In genomic region chr19:58543826-58544590, GRCh38 we compare ENCODE assay signal across 1 cellular context.
A peak's percentile ranks its signal among the peaks of the same experiment; 100 is the strongest.
TF ChIP-seq lines count a peak whose summit lies in the region.

Gene TRIM28 (plus strand): TSS chr19:58544064. CDS start chr19:58544758, 694 bp downstream.

TF ChIP-seq in HepG2, 621 proteins besides CTCF, POLR2A, EP300 and RAD21 (continued from another document and continues in another):
- TF ChIP-seq, protein P1, sequence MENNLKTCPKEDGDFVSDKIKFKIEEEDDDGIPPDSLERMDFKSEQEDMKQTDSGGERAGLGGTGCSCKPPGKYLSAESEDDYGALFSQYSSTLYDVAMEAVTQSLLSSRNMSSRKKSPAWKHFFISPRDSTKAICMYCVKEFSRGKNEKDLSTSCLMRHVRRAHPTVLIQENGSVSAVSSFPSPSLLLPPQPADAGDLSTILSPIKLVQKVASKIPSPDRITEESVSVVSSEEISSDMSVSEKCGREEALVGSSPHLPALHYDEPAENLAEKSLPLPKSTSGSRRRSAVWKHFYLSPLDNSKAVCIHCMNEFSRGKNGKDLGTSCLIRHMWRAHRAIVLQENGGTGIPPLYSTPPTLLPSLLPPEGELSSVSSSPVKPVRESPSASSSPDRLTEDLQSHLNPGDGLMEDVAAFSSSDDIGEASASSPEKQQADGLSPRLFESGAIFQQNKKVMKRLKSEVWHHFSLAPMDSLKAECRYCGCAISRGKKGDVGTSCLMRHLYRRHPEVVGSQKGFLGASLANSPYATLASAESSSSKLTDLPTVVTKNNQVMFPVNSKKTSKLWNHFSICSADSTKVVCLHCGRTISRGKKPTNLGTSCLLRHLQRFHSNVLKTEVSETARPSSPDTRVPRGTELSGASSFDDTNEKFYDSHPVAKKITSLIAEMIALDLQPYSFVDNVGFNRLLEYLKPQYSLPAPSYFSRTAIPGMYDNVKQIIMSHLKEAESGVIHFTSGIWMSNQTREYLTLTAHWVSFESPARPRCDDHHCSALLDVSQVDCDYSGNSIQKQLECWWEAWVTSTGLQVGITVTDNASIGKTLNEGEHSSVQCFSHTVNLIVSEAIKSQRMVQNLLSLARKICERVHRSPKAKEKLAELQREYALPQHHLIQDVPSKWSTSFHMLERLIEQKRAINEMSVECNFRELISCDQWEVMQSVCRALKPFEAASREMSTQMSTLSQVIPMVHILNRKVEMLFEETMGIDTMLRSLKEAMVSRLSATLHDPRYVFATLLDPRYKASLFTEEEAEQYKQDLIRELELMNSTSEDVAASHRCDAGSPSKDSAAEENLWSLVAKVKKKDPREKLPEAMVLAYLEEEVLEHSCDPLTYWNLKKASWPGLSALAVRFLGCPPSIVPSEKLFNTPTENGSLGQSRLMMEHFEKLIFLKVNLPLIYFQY (CRISPR knock-in tag; IDR thresholded peaks at IDR 0.05; ENCODE audit: borderline replicate concordance), result peak; percentile 54; the same call in 1 of the 2 replicates
- TF ChIP-seq MIER3 (CRISPR knock-in tag; IDR thresholded peaks at IDR 0.05; ENCODE audit: borderline replicate concordance), result no peak
- TF ChIP-seq NR2C2 (CRISPR knock-in tag; IDR thresholded peaks at IDR 0.05; ENCODE audit: borderline replicate concordance), result peak; percentile 64
- no peak for TF ChIP-seq FOXM1 (CRISPR knock-in tag; IDR thresholded peaks at IDR 0.05)
- TF ChIP-seq ELF4 (CRISPR knock-in tag; IDR thresholded peaks at IDR 0.05; ENCODE audit: borderline replicate concordance), result no peak
- no peak; the same call in 1 of the 2 replicates for TF ChIP-seq ZNF235 (CRISPR knock-in tag; IDR thresholded peaks at IDR 0.05; ENCODE audit: borderline replicate concordance)
- no peak for TF ChIP-seq NR3C1 (CRISPR knock-in tag; IDR thresholded peaks at IDR 0.05)
- TF ChIP-seq TP53 (CRISPR knock-in tag; conservative IDR thresholded peaks at IDR 0.05), result no peak
- TF ChIP-seq MBD4 (IDR thresholded peaks at IDR 0.05; ENCODE audit: borderline replicate concordance, low read length), result no peak
- TF ChIP-seq ZNF263 (CRISPR knock-in tag; IDR thresholded peaks at IDR 0.05), result peak; percentile 53
- TF ChIP-seq DNMT1 (CRISPR knock-in tag; IDR thresholded peaks at IDR 0.05), result no peak
- TF ChIP-seq GFI1 (CRISPR knock-in tag; IDR thresholded peaks at IDR 0.05; ENCODE audit: borderline replicate concordance), result no peak; the same call in 1 of the 2 replicates
- TF ChIP-seq, protein P2, sequence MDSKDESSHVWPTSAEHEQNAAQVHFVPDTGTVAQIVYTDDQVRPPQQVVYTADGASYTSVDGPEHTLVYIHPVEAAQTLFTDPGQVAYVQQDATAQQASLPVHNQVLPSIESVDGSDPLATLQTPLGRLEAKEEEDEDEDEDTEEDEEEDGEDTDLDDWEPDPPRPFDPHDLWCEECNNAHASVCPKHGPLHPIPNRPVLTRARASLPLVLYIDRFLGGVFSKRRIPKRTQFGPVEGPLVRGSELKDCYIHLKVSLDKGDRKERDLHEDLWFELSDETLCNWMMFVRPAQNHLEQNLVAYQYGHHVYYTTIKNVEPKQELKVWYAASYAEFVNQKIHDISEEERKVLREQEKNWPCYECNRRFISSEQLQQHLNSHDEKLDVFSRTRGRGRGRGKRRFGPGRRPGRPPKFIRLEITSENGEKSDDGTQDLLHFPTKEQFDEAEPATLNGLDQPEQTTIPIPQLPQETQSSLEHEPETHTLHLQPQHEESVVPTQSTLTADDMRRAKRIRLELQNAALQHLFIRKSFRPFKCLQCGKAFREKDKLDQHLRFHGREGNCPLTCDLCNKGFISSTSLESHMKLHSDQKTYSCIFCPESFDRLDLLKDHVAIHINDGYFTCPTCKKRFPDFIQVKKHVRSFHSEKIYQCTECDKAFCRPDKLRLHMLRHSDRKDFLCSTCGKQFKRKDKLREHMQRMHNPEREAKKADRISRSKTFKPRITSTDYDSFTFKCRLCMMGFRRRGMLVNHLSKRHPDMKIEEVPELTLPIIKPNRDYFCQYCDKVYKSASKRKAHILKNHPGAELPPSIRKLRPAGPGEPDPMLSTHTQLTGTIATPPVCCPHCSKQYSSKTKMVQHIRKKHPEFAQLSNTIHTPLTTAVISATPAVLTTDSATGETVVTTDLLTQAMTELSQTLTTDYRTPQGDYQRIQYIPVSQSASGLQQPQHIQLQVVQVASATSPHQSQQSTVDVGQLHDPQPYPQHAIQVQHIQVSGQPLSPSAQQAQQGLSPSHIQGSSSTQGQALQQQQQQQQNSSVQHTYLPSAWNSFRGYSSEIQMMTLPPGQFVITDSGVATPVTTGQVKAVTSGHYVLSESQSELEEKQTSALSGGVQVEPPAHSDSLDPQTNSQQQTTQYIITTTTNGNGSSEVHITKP (CRISPR knock-in tag; IDR thresholded peaks at IDR 0.05; ENCODE audit: low read depth), result peak; percentile 54; the same call in 1 of the 2 replicates
- no peak for TF ChIP-seq ZNF562 (CRISPR knock-in tag; IDR thresholded peaks at IDR 0.05; ENCODE audit: borderline replicate concordance)
- TF ChIP-seq SNAPC2 (CRISPR knock-in tag; IDR thresholded peaks at IDR 0.05), result no peak
- TF ChIP-seq ZNF264 (CRISPR knock-in tag; IDR thresholded peaks at IDR 0.05), result no peak
- peak; percentile 61; the same call in 1 of the 2 replicates for TF ChIP-seq ZNF614 (CRISPR knock-in tag; IDR thresholded peaks at IDR 0.05; ENCODE audit: borderline replicate concordance)
- no peak; the same call in 1 of the 2 replicates for TF ChIP-seq GMEB2 (CRISPR knock-in tag; IDR thresholded peaks at IDR 0.05; ENCODE audit: low read depth)
- no peak for TF ChIP-seq CHCHD3 (CRISPR knock-in tag; IDR thresholded peaks at IDR 0.05)
- TF ChIP-seq SRSF9 (IDR thresholded peaks at IDR 0.05; ENCODE audit: borderline replicate concordance, insufficient read depth, low read depth, low read length, poor library complexity, severe bottlenecking), result no peak
- TF ChIP-seq ZNF160 (CRISPR knock-in tag; IDR thresholded peaks at IDR 0.05), result peak; percentile 57; the same call in 1 of the 2 replicates
- peak; percentile 48 for TF ChIP-seq HOXA5 (CRISPR knock-in tag; IDR thresholded peaks at IDR 0.05)
- TF ChIP-seq ZNF576 (CRISPR knock-in tag; IDR thresholded peaks at IDR 0.05), result no peak
- no peak for TF ChIP-seq ZNF598 (CRISPR knock-in tag; IDR thresholded peaks at IDR 0.05; ENCODE audit: borderline replicate concordance)
- TF ChIP-seq ZSCAN21 (CRISPR knock-in tag; IDR thresholded peaks at IDR 0.05; ENCODE audit: borderline replicate concordance), result peak; percentile 62; the same call in 1 of the 2 replicates
- TF ChIP-seq TEAD2 (CRISPR knock-in tag; IDR thresholded peaks at IDR 0.05), result no peak; the same call in 1 of the 2 replicates
- no peak for TF ChIP-seq EHMT2 (IDR thresholded peaks at IDR 0.05; ENCODE audit: borderline replicate concordance, low read depth, low read length)
- TF ChIP-seq ZNF569 (CRISPR knock-in tag; IDR thresholded peaks at IDR 0.05; ENCODE audit: borderline replicate concordance), result no peak
- no peak for TF ChIP-seq NFE2 (CRISPR knock-in tag; IDR thresholded peaks at IDR 0.05)
- TF ChIP-seq ZNF260 (CRISPR knock-in tag; IDR thresholded peaks at IDR 0.05; ENCODE audit: borderline replicate concordance, low read depth), result no peak
- TF ChIP-seq ETV6 (CRISPR knock-in tag; conservative IDR thresholded peaks at IDR 0.05), result no peak; the same call in 1 of the 2 replicates
- TF ChIP-seq ZNF883 (CRISPR knock-in tag; IDR thresholded peaks at IDR 0.05; ENCODE audit: not compliant biosample characterization), result no peak
- TF ChIP-seq SIX4 (CRISPR knock-in tag; IDR thresholded peaks at IDR 0.05), result no peak
- TF ChIP-seq, protein P3, sequence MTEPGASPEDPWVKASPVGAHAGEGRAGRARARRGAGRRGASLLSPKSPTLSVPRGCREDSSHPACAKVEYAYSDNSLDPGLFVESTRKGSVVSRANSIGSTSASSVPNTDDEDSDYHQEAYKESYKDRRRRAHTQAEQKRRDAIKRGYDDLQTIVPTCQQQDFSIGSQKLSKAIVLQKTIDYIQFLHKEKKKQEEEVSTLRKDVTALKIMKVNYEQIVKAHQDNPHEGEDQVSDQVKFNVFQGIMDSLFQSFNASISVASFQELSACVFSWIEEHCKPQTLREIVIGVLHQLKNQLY (CRISPR knock-in tag; IDR thresholded peaks at IDR 0.05), result no peak
- TF ChIP-seq YEATS2 (CRISPR knock-in tag; IDR thresholded peaks at IDR 0.05; ENCODE audit: borderline replicate concordance), result peak; percentile 81; the same call in 1 of the 2 replicates
- no peak for TF ChIP-seq ZNF713 (CRISPR knock-in tag; IDR thresholded peaks at IDR 0.05)
- peak; percentile 69; the same call in 1 of the 2 replicates for TF ChIP-seq GATA4 (IDR thresholded peaks at IDR 0.05; ENCODE audit: borderline replicate concordance, low read depth)
- TF ChIP-seq, protein P4, sequence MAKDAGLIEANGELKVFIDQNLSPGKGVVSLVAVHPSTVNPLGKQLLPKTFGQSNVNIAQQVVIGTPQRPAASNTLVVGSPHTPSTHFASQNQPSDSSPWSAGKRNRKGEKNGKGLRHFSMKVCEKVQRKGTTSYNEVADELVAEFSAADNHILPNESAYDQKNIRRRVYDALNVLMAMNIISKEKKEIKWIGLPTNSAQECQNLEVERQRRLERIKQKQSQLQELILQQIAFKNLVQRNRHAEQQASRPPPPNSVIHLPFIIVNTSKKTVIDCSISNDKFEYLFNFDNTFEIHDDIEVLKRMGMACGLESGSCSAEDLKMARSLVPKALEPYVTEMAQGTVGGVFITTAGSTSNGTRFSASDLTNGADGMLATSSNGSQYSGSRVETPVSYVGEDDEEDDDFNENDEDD (CRISPR knock-in tag; IDR thresholded peaks at IDR 0.05; ENCODE audit: borderline replicate concordance), result peak; percentile 56; the same call in 1 of the 2 replicates
- no peak for TF ChIP-seq ZBTB34 (CRISPR knock-in tag; IDR thresholded peaks at IDR 0.05)
- TF ChIP-seq CBX5 (CRISPR knock-in tag; IDR thresholded peaks at IDR 0.05; ENCODE audit: borderline replicate concordance), result no peak; the same call in 1 of the 2 replicates
- 0 out of 2 replicates have a peak, but pooled peaks have one; percentile 22 for TF ChIP-seq TFAP4 (IDR thresholded peaks at IDR 0.05; ENCODE audit: borderline replicate concordance, low read depth)
- TF ChIP-seq ZNF337 (CRISPR knock-in tag; IDR thresholded peaks at IDR 0.05; ENCODE audit: borderline replicate concordance, low read depth), result no peak
- TF ChIP-seq TGIF2 (CRISPR knock-in tag; IDR thresholded peaks at IDR 0.05), result no peak
- TF ChIP-seq RBFOX2 (IDR thresholded peaks at IDR 0.05; ENCODE audit: low read depth, low read length), result peak; percentile 99
- no peak for TF ChIP-seq ZNF577 (CRISPR knock-in tag; IDR thresholded peaks at IDR 0.05; ENCODE audit: borderline replicate concordance, low read depth)
- TF ChIP-seq PHF5A (CRISPR knock-in tag; IDR thresholded peaks at IDR 0.05; ENCODE audit: low read depth, unreplicated experiment), result no peak
- peak; percentile 75 for TF ChIP-seq ZGPAT (CRISPR knock-in tag; IDR thresholded peaks at IDR 0.05)
- TF ChIP-seq ZNF3 (CRISPR knock-in tag; IDR thresholded peaks at IDR 0.05), result no peak
- TF ChIP-seq ATF7-NPFF (CRISPR knock-in tag; IDR thresholded peaks at IDR 0.05; ENCODE audit: low read depth), result peak; percentile 94
- TF ChIP-seq, protein P5, sequence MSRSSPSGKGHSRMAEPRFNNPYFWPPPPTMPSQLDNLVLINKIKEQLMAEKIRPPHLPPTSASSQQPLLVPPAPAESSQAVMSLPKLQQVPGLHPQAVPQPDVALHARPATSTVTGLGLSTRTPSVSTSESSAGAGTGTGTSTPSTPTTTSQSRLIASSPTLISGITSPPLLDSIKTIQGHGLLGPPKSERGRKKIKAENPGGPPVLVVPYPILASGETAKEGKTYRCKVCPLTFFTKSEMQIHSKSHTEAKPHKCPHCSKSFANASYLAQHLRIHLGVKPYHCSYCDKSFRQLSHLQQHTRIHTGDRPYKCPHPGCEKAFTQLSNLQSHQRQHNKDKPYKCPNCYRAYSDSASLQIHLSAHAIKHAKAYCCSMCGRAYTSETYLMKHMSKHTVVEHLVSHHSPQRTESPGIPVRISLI (CRISPR knock-in tag; IDR thresholded peaks at IDR 0.05; ENCODE audit: borderline replicate concordance), result no peak
- no peak for TF ChIP-seq ZEB1 (IDR thresholded peaks at IDR 0.05; ENCODE audit: insufficient replicate concordance, low read depth)
- peak; percentile 94 for TF ChIP-seq ZNF766 (CRISPR knock-in tag; IDR thresholded peaks at IDR 0.05; ENCODE audit: borderline replicate concordance)
- TF ChIP-seq FOXA3 (CRISPR knock-in tag; IDR thresholded peaks at IDR 0.05), result no peak
- peak; percentile 67 for TF ChIP-seq ZNF451 (CRISPR knock-in tag; IDR thresholded peaks at IDR 0.05)
